ENCODE assay signal across 8 cellular contexts in the genomic region with DNA sequence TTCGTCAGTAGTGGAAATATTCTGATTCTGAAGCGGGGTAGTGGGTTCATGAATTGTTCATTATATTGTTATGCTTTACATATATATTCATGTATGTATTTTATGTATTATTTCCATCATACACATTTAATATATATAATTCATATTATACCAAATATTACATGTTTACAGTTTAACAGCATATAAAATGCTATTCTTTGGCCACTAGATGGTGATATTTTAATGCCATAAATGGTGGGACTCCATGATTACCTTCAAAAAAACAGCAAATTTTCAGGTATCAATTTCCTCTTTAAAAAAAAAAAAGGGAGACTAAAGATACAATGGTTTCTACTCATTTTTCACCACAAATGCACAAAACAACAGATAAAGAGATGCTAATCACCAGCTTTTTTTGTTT. TPM values are rescaled to one million over a fixed set of nuclear protein-coding genes. Genes with fewer than 3 reads are reported as not detected.
DNase-seq lines count a peak whose midpoint lies in the region; ATAC-seq and TF ChIP-seq lines count a peak whose summit lies in the region.

No MANE protein-coding gene starts in this region.

- no peaks in the 10 kb centered on the region for H3K27me3 Mint-ChIP-seq in natural killer cell (ENCODE audit: low read depth in 2 of 2)
- H3K27me3 Mint-ChIP-seq in natural killer cell treated with Interleukin-12 subunit alpha and Interleukin-12 subunit beta and Interleukin-15 and Interleukin-18, amount 100 ng/mL, for 72 hours, result no peaks in the 10 kb centered on the region

- H3K4me3 ChIP-seq in foreskin fibroblast (ENCODE audit: low read depth in 1 of 2, low read length in 2 of 2), result no peak overlapping the region

- TF ChIP-seq CTCF in natural killer cell (IDR thresholded peaks at IDR 0.05) (peak; percentile 57), foreskin fibroblast (IDR thresholded peaks at IDR 0.05; ENCODE audit: low read depth, low read length) (peak; percentile 34)

- no peaks in the 10 kb centered on the region for H3K9me3 Mint-ChIP-seq in natural killer cell
- H3K9me3 Mint-ChIP-seq in natural killer cell treated with Interleukin-12 subunit alpha and Interleukin-12 subunit beta and Interleukin-15 and Interleukin-18, amount 100 ng/mL, for 72 hours, result no peaks in the 10 kb centered on the region

- DNase-seq in natural killer cell (no peak), OCI-M1 (lab: John Stamatoyannopoulos, UW) (peak; percentile 38), foreskin fibroblast (peak in 1 of 2 donors; percentile 32), activated T-cell treated with anti-CD3 and anti-CD28 coated beads for 4 hours (no peak)
- DNase-seq in natural killer cell treated with Interleukin-12 subunit alpha and Interleukin-12 subunit beta and Interleukin-15 and Interleukin-18, amount 100 ng/mL, for 72 hours (ENCODE audit: low spot score), result no peak

- H3K36me3 Mint-ChIP-seq in natural killer cell, result peaks cover 12% of the 10 kb centered on the region
- peaks cover 10% of the 10 kb centered on the region for H3K36me3 Mint-ChIP-seq in natural killer cell treated with Interleukin-12 subunit alpha and Interleukin-12 subunit beta and Interleukin-15 and Interleukin-18, amount 100 ng/mL, for 72 hours

- peak in 1 of 3 donors; percentile 45 for ATAC-seq in natural killer cell
- ATAC-seq in natural killer cell treated with Interleukin-12 subunit alpha and Interleukin-12 subunit beta and Interleukin-15 and Interleukin-18, amount 100 ng/mL, for 72 hours, result no peak
- ATAC-seq in HG02870 (IDR thresholded peaks at IDR 0.05; ENCODE audit: unreplicated experiment), result no peak
- ATAC-seq in HG03045 (IDR thresholded peaks at IDR 0.05; ENCODE audit: unreplicated experiment), result no peak
- no peak for ATAC-seq in GM18907 (IDR thresholded peaks at IDR 0.05; ENCODE audit: unreplicated experiment)

- no peak overlapping the region for H3K27ac Mint-ChIP-seq in natural killer cell
- H3K27ac Mint-ChIP-seq in natural killer cell treated with Interleukin-12 subunit alpha and Interleukin-12 subunit beta and Interleukin-15 and Interleukin-18, amount 100 ng/mL, for 72 hours, result no peak overlapping the region

- intact Hi-C loops in natural killer cell (cut with micrococcal nuclease), result loop anchor here (1.0 kb wide), 1 partner anchor 127 kb away; no protein-coding TSS in a partner anchor

- H3K4me1 Mint-ChIP-seq in natural killer cell, result no peaks in the 10 kb centered on the region
- H3K4me1 Mint-ChIP-seq in natural killer cell treated with Interleukin-12 subunit alpha and Interleukin-12 subunit beta and Interleukin-15 and Interleukin-18, amount 100 ng/mL, for 72 hours (ENCODE audit: low read depth in 2 of 2), result no peaks in the 10 kb centered on the region

- no peak overlapping the region for H3K4me3 Mint-ChIP-seq in natural killer cell
- H3K4me3 Mint-ChIP-seq in natural killer cell treated with Interleukin-12 subunit alpha and Interleukin-12 subunit beta and Interleukin-15 and Interleukin-18, amount 100 ng/mL, for 72 hours, result no peak overlapping the region

RNA-seq across cellular contexts. Expression of a gene that starts 41.0 kb away (rescaled TPM):
- not detected for total RNA-seq in natural killer cell
- not detected for total RNA-seq in natural killer cell treated with Interleukin-12 subunit alpha and Interleukin-12 subunit beta and Interleukin-15 and Interleukin-18, amount 100 ng/mL, for 72 hours
